Comparison of ENCODE assay signal across 2 cellular contexts in the genomic region with DNA sequence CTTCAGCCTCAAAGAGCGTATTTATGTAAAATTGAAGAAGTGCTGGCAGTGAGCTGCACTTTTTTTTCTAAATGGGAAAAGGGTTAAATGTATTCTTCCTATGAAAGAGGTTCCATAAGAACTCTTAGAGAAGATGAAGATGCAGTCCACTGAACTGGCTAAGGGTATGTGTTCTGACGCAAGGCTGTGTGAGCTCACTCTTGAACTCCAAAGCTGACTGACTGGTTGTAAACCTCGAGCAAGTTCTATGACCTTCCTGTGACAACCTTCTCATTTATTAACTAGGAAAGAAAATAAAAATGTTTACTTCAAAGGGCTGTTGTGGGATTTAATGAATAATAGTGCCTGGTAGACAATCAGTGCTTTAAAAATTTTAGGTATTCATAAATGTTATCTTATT.
TF ChIP-seq lines count a peak whose summit lies in the region.

No MANE protein-coding gene starts in this region.

TF ChIP-seq in liver, 16 proteins besides CTCF, POLR2A, EP300 and RAD21:
- TF ChIP-seq SP1 (IDR thresholded peaks at IDR 0.05) (no peak), JUND (IDR thresholded peaks at IDR 0.05) (peak in 1 of 2 donors; percentile 15), HNF4A (conservative IDR thresholded peaks at IDR 0.05) (no peak), RXRA (IDR thresholded peaks at IDR 0.05) (peak; percentile 50 to 76), FOXA2 (IDR thresholded peaks at IDR 0.05) (no peak)
- TF ChIP-seq, protein P1, sequence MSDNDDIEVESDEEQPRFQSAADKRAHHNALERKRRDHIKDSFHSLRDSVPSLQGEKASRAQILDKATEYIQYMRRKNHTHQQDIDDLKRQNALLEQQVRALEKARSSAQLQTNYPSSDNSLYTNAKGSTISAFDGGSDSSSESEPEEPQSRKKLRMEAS (IDR thresholded peaks at IDR 0.05), result no peak

TF ChIP-seq in HepG2, 621 proteins besides CTCF, POLR2A, EP300 and RAD21:
- TF ChIP-seq NFRKB (IDR thresholded peaks at IDR 0.05) (no peak), SMARCE1 (IDR thresholded peaks at IDR 0.05; ENCODE audit: borderline replicate concordance) (no peak), RFXANK (CRISPR knock-in tag; IDR thresholded peaks at IDR 0.05) (no peak), HOXA9 (CRISPR knock-in tag; IDR thresholded peaks at IDR 0.05; ENCODE audit: borderline replicate concordance) (no peak), MTA1 (CRISPR knock-in tag; IDR thresholded peaks at IDR 0.05; ENCODE audit: borderline replicate concordance) (no peak), MED8 (CRISPR knock-in tag; IDR thresholded peaks at IDR 0.05; ENCODE audit: insufficient replicate concordance) (no peak), ZNF205 (CRISPR knock-in tag; IDR thresholded peaks at IDR 0.05) (no peak), CC2D1A (CRISPR knock-in tag; IDR thresholded peaks at IDR 0.05) (no peak), SIN3B (IDR thresholded peaks at IDR 0.05; ENCODE audit: low read length) (no peak), ZNF550 (CRISPR knock-in tag; IDR thresholded peaks at IDR 0.05; ENCODE audit: borderline replicate concordance) (no peak), FOXK1 (CRISPR knock-in tag; IDR thresholded peaks at IDR 0.05; ENCODE audit: borderline replicate concordance, low read depth) (no peak), ZBTB1 (CRISPR knock-in tag; IDR thresholded peaks at IDR 0.05; ENCODE audit: borderline replicate concordance) (no peak), RCOR2 (CRISPR knock-in tag; IDR thresholded peaks at IDR 0.05) (no peak), ZNF24 (IDR thresholded peaks at IDR 0.05) (no peak), ZFP82 (CRISPR knock-in tag; IDR thresholded peaks at IDR 0.05; ENCODE audit: borderline replicate concordance) (no peak), FOXP1 (IDR thresholded peaks at IDR 0.05) (no peak), FOXP1 (CRISPR knock-in tag; IDR thresholded peaks at IDR 0.05) (no peak)
- TF ChIP-seq, protein P1 (IDR thresholded peaks at IDR 0.05), result no peak
- TF ChIP-seq, protein P2, sequence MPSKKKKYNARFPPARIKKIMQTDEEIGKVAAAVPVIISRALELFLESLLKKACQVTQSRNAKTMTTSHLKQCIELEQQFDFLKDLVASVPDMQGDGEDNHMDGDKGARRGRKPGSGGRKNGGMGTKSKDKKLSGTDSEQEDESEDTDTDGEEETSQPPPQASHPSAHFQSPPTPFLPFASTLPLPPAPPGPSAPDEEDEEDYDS (CRISPR knock-in tag; IDR thresholded peaks at IDR 0.05), result no peak
- TF ChIP-seq, protein P3, sequence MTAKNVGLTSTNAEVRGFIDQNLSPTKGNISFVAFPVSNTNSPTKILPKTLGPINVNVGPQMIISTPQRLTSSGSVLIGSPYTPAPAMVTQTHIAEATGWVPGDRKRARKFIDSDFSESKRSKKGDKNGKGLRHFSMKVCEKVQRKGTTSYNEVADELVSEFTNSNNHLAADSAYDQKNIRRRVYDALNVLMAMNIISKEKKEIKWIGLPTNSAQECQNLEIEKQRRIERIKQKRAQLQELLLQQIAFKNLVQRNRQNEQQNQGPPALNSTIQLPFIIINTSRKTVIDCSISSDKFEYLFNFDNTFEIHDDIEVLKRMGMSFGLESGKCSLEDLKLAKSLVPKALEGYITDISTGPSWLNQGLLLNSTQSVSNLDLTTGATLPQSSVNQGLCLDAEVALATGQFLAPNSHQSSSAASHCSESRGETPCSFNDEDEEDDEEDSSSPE (CRISPR knock-in tag; IDR thresholded peaks at IDR 0.05), result no peak
- TF ChIP-seq, protein P4, sequence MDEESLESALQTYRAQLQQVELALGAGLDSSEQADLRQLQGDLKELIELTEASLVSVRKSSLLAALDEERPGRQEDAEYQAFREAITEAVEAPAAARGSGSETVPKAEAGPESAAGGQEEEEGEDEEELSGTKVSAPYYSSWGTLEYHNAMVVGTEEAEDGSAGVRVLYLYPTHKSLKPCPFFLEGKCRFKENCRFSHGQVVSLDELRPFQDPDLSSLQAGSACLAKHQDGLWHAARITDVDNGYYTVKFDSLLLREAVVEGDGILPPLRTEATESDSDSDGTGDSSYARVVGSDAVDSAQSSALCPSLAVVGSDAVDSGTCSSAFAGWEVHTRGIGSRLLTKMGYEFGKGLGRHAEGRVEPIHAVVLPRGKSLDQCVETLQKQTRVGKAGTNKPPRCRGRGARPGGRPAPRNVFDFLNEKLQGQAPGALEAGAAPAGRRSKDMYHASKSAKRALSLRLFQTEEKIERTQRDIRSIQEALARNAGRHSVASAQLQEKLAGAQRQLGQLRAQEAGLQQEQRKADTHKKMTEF (CRISPR knock-in tag; IDR thresholded peaks at IDR 0.05), result no peak
